ENCODE assay signal across 8 cellular contexts in the genomic region with DNA sequence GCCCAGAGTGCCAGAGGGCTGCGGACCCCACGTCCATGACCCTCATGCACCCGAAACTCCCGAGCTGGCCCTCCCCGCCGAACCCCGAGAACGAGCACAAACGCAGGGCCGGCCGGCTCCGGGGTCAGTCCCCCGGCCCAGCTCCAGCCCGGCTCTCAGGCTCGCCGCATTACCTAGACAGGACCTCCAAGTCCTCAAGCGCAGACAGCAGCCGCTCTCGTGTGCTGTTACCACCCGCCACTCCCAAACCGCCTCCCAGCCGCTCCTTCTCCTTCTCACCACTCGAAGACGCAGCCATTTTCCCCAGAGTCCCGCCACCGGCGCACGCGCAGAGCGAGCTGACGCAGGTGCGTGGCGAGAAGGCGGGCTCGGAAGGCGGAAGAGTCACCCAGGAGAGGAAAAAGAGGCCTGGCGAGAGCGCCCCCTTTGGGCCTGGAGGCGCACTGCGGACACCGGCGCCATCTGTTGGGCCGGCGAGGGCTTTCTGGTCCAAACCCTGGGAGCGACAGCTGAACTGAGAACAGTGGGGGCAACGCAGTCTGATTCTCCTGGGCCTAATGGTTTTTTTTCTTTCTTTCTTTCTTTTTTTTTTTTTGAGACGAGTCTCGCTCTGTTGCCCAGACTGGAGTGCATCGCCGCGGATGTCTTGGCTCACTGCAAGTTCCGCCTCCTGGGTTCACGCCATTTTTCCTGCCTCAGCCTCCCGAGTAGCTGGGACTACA. TPM values are rescaled to one million over a fixed set of nuclear protein-coding genes. Genes with fewer than 3 reads are reported as not detected.
DNase-seq lines count a peak whose midpoint lies in the region; ATAC-seq and TF ChIP-seq lines count a peak whose summit lies in the region.

TSS of gene MED4 (minus strand) at position 324 of the 722 bp plus-strand sequence. CDS start at position 298, 26 bp downstream.

- DNase-seq in DMS53 (lab: John Stamatoyannopoulos, UW) (peak; percentile 94), OCI-M1 (lab: John Stamatoyannopoulos, UW) (peak; percentile 97), activated T-cell treated with anti-CD3 and anti-CD28 coated beads for 4 hours (peak; percentile 97), epithelial cell of prostate (ENCODE audit: low read depth, low spot score) (peak; percentile 54), mucosa of descending colon (peak; percentile 95 to 98 (median 97))
- peak; percentile 95 for DNase-seq in stimulated activated CD8-positive, alpha-beta memory T cell treated with anti-CD3 and anti-CD28 coated beads, Interleukin-4, amount 100 ng/mL, for 24 hours (ENCODE audit: low read depth)

- H3K36me3 ChIP-seq in mucosa of descending colon (ENCODE audit: low read depth) = peaks cover 3% of the 10 kb centered on the region

- H3K4me3 Mint-ChIP-seq in IgD-negative memory B cell = peak within 1 kb of the TSS; percentile 95 to 99 (median 98)

- H3K4me3 ChIP-seq in mucosa of descending colon = peak within 1 kb of the TSS; percentile 98

- peaks cover 24 to 41% (median 25%) of the 10 kb centered on the region in 3 donors for H3K4me1 Mint-ChIP-seq in IgD-negative memory B cell

- H3K9me3 ChIP-seq in mucosa of descending colon = no peaks in the 10 kb centered on the region

- TF ChIP-seq CTCF in mucosa of descending colon (IDR thresholded peaks at IDR 0.05) = peak; percentile 99

- intact Hi-C loops in mucosa of descending colon (cut with DNase I, micrococcal nuclease) = no loop called here

- H3K36me3 Mint-ChIP-seq in IgD-negative memory B cell = peaks cover 2% of the 10 kb centered on the region

- H3K4me1 ChIP-seq in mucosa of descending colon (ENCODE audit: low read depth) = peaks cover 12% of the 10 kb centered on the region

- H3K27ac ChIP-seq in epithelial cell of prostate = peak within 1 kb of the TSS; percentile 28

- ATAC-seq in GM21529 (IDR thresholded peaks at IDR 0.05; ENCODE audit: unreplicated experiment) = peak; percentile 95
- ATAC-seq in mucosa of descending colon = peak; percentile 100

- peak within 1 kb of the TSS; percentile 96 to 99 (median 99) for H3K27ac Mint-ChIP-seq in IgD-negative memory B cell

- no peaks in the 10 kb centered on the region for H3K27me3 Mint-ChIP-seq in IgD-negative memory B cell

- no peaks in the 10 kb centered on the region for H3K9me3 Mint-ChIP-seq in IgD-negative memory B cell

RNA-seq across cellular contexts. Expression of gene MED4, which starts in this region (rescaled TPM):
- polyA plus RNA-seq in IgD-negative memory B cell = 76.6 TPM
- 10 to 100 TPM; 42.0 to 47.6 (median 43.6) TPM for total RNA-seq in mucosa of descending colon

Comparison
In these comparisons a context has a peak if more than half of its experiments do, and no peak if none do; other contexts are left out.
1. Peak in every context shown above with its lines: DNase-seq, ATAC-seq, H3K4me3 ChIP-seq and H3K27ac ChIP-seq.